8 cellular contexts compared by ENCODE assay signal in genomic region chr7:121369462-121369861, GRCh38. TPM values are rescaled to one million over a fixed set of nuclear protein-coding genes. Genes with fewer than 3 reads are reported as not detected.
A peak's percentile ranks its signal among the peaks of the same experiment; 100 is the strongest.
DNase-seq lines count a peak whose midpoint lies in the region; ATAC-seq, FAIRE-seq and TF ChIP-seq lines count a peak whose summit lies in the region.

No MANE protein-coding gene starts in this region.

- no peaks in the 10 kb centered on the region for H3K79me2 ChIP-seq in ACC112 (ENCODE audit: control insufficient read depth, insufficient read depth, low read length, unreplicated experiment)

- H3K9me3 ChIP-seq in colonic mucosa (no peaks in the 10 kb centered on the region), upper lobe of right lung (no peaks in the 10 kb centered on the region), WERI-Rb-1 (ENCODE audit: severe bottlenecking) (no peaks in the 10 kb centered on the region)

- no peak overlapping the region for H3K4me3 ChIP-seq in ACC112 (ENCODE audit: low read depth, low read length)
- H3K4me3 ChIP-seq in colonic mucosa = no peak overlapping the region
- no peak overlapping the region for H3K4me3 ChIP-seq in upper lobe of right lung
- H3K4me3 ChIP-seq in WERI-Rb-1 (ENCODE audit: low read depth, low read length) = no peak overlapping the region

- no peak overlapping the region for H2AFZ ChIP-seq in ACC112 (ENCODE audit: low read length, unreplicated experiment)

- TF ChIP-seq CTCF in colonic mucosa (IDR thresholded peaks at IDR 0.05) = no peak
- no peak for TF ChIP-seq CTCF in upper lobe of right lung (IDR thresholded peaks at IDR 0.05)
- TF ChIP-seq CTCF in WERI-Rb-1 (IDR thresholded peaks at IDR 0.05; ENCODE audit: low read depth, low read length) = no peak

- peak overlapping the region; percentile 26; the same call in 1 of the 2 replicates for H3K27ac ChIP-seq in ACC112 (ENCODE audit: low read depth, low read length)
- no peak overlapping the region for H3K27ac ChIP-seq in colonic mucosa
- no peak overlapping the region for H3K27ac ChIP-seq in upper lobe of right lung
- no peak overlapping the region for H3K27ac ChIP-seq in WERI-Rb-1

- intact Hi-C loops in colonic mucosa (cut with DNase I) (loop anchor here (5.0 kb wide), 1 partner anchor 623 kb away; no protein-coding TSS in a partner anchor), upper lobe of right lung (cut with DNase I) (no loop called here)

- peaks cover 22% of the 10 kb centered on the region for H3K36me3 ChIP-seq in ACC112 (ENCODE audit: insufficient read depth, low read length)
- H3K36me3 ChIP-seq in colonic mucosa = no peaks in the 10 kb centered on the region
- peaks cover 10% of the 10 kb centered on the region for H3K36me3 ChIP-seq in upper lobe of right lung
- no peaks in the 10 kb centered on the region; the same call in 1 of the 2 replicates for H3K36me3 ChIP-seq in WERI-Rb-1

- H3K9ac ChIP-seq in colonic mucosa (ENCODE audit: low read depth in 2 of 2, low read length in 2 of 2) = no peak overlapping the region

- peaks cover 25% of the 10 kb centered on the region for H3K4me1 ChIP-seq in ACC112 (ENCODE audit: control insufficient read depth, insufficient read depth, low read length, unreplicated experiment)
- H3K4me1 ChIP-seq in colonic mucosa = no peaks in the 10 kb centered on the region
- peaks cover 13% of the 10 kb centered on the region for H3K4me1 ChIP-seq in upper lobe of right lung

- H3K27me3 ChIP-seq in ACC112 (ENCODE audit: insufficient read depth, low read length) = no peaks in the 10 kb centered on the region
- H3K27me3 ChIP-seq in colonic mucosa = no peaks in the 10 kb centered on the region
- H3K27me3 ChIP-seq in upper lobe of right lung = no peaks in the 10 kb centered on the region
- no peaks in the 10 kb centered on the region for H3K27me3 ChIP-seq in WERI-Rb-1 (ENCODE audit: insufficient read depth, low read depth, severe bottlenecking)

- ATAC-seq in HG03442 (IDR thresholded peaks at IDR 0.05; ENCODE audit: unreplicated experiment) = peak; percentile 36
- peak; percentile 43 for ATAC-seq in upper lobe of right lung
- no peak for ATAC-seq in esophagus mucosa

- peak; percentile 94 for FAIRE-seq in GM19239 (lab: Jason Lieb, UNC)

- DNase-seq in GM19239 (ENCODE audit: insufficient read length, low spot score) = no peak
- DNase-seq in colonic mucosa = peak; percentile 27
- DNase-seq in upper lobe of right lung = no peak
- DNase-seq in WERI-Rb-1 = no peak
- no peak for DNase-seq in stimulated activated CD4-positive, alpha-beta T cell treated with anti-CD3 and anti-CD28 coated beads, Interleukin-1b, Interleukin-23, amount 100 ng/mL, for 48 hours

RNA-seq across cellular contexts. Expression of gene FAM3C, which starts 26.6 kb away (rescaled TPM):
- total RNA-seq in colonic mucosa = 10 to 100 TPM; 46.3 to 57.7 TPM
- 51.4 TPM for total RNA-seq in upper lobe of right lung
- total RNA-seq in esophagus mucosa = 36.7 TPM

RNA-seq across cellular contexts. Expression of gene WNT16, which starts 40.7 kb away (rescaled TPM):
- total RNA-seq in colonic mucosa = under 1 TPM in 1 of 2 donors, not detected in 1; 0.11 TPM
- total RNA-seq in upper lobe of right lung = not detected
- 0.12 TPM for total RNA-seq in esophagus mucosa
